ENCODE assay signal across 9 cellular contexts in genomic region chr9:95211028-95211427, GRCh38.
"Had no signal": no experiment of that assay in that cellular context is flagged by ENCODE, and none has a peak within 500 bp of the region (broad histone marks: within the 10 kb centered on the region; RNA-seq: fewer than 3 reads in every experiment).

No MANE protein-coding gene starts in this region.

- DNase-seq: activated CD4-positive, alpha-beta T cell treated with anti-CD3 and anti-CD28 coated beads for 4 hours; activated CD8-positive, alpha-beta T cell treated with anti-CD3 and anti-CD28 coated beads, Interleukin-2, amount 10 ng/mL, durations not matched to agents 7 days and 5 days; activated naive CD4-positive, alpha-beta T cell treated with Interleukin-2 at 50 U/mL for 16 hours; activated naive CD8-positive, alpha-beta T cell treated with anti-CD3 and anti-CD28 coated beads, Interleukin-2, amount 50 U/mL, for 24 hours; effector memory CD8-positive, alpha-beta T cell; hypothalamus; mucosa of descending colon; naive thymus-derived CD8-positive, alpha-beta T cell; tibial artery had no signal
